Comparison of ENCODE assay signal across 18 cellular contexts in the genomic region with DNA sequence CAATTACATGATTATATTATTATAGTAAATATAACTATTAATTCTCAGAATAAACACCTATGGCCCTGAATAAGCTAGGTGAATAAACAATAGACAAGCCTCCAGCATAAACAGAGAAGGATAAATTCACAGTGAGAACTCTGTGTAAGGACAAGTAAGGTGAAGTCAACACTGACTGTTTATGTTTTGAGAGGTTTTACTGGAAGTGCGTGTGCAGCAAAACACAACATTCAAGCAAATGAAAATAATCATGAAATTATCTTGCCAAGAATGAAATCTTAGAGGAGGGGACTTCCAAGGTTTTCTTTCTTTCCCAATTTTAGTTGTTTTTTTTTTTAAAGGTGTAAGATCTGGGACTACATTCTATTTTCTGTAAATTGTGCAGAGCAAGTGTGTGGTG.
DNase-seq lines count a peak whose midpoint lies in the region; ATAC-seq and TF ChIP-seq lines count a peak whose summit lies in the region.
"Had no signal": no experiment of that assay in that cellular context is flagged by ENCODE, and none has a peak within 500 bp of the region (broad histone marks: within the 10 kb centered on the region; RNA-seq: fewer than 3 reads in every experiment).

No MANE protein-coding gene starts in this region.

- H3F3A ChIP-seq in GM23338 (replicated peaks; ENCODE audit: low read depth): peaks cover 4% of the 10 kb centered on the region; the same call in 1 of the 2 replicates

- H2AFZ ChIP-seq in GM23338: no peak overlapping the region

- intact Hi-C loops in uterus (cut with DNase I; ENCODE audit: low total_unique reads): no loop called here

- TF ChIP-seq POLR2A in uterus (IDR thresholded peaks at IDR 0.05): no peak

- H3K9me3 Mint-ChIP-seq in GM23338: no peaks in the 10 kb centered on the region
- H3K9me3 Mint-ChIP-seq in WTC11: no peaks in the 10 kb centered on the region
- H3K9me3 Mint-ChIP-seq: CD4-positive, alpha-beta T cell; H9 had no signal

- DNase-seq in GM23338 (ENCODE audit: low spot score) (no peak), WTC11 (ENCODE audit: low spot score) (no peak), fibroblast of villous mesenchyme (ENCODE audit: low read depth) (peak; percentile 71), cerebellar nuclear complex (lab: John Stamatoyannopoulos, UW) (no peak), uterus (no peak), AG08395 (ENCODE audit: low spot score) (no peak)
- DNase-seq: AML-193; BE2C; CD4-positive, alpha-beta T cell; CD8-positive, alpha-beta memory T cell; DMS 273 treated with DMSO at 0.1 percent for 48 hours; DMS79; EL; GDM1; H9 had no signal

- H3K79me2 ChIP-seq in GM23338 (replicated peaks; ENCODE audit: insufficient read depth): peaks cover 98% of the 10 kb centered on the region

- CTCF ChIA-PET in WTC11 (lab: Charles Lee): no interaction called here

- H3K4me3 Mint-ChIP-seq in GM23338: no peak overlapping the region
- no peak overlapping the region for H3K4me3 Mint-ChIP-seq in WTC11
- H3K4me3 Mint-ChIP-seq: CD14-positive monocyte; CD4-positive, alpha-beta T cell; CD8-positive, alpha-beta memory T cell; H9 had no signal

- H3K27me3 Mint-ChIP-seq in GM23338 (ENCODE audit: insufficient read depth, low read depth, poor library complexity) (no peaks in the 10 kb centered on the region), WTC11 (ENCODE audit: low read depth) (no peaks in the 10 kb centered on the region)
- H3K27me3 Mint-ChIP-seq: CD4-positive, alpha-beta T cell; CD8-positive, alpha-beta memory T cell had no signal

- no peaks in the 10 kb centered on the region for H3K9me2 ChIP-seq in GM23338 (ENCODE audit: insufficient read depth)

- no peaks in the 10 kb centered on the region for H3K9me3 ChIP-seq in uterus
- H3K9me3 ChIP-seq: BE2C; BLaER1 treated with 17β-estradiol and CSF1 and Interleukin-3, amounts not matched to agents 10 nM and 100 nM had no signal

- H3K4me2 ChIP-seq in GM23338: no peak overlapping the region
- H3K4me2 ChIP-seq: BLaER1 treated with 17β-estradiol and CSF1 and Interleukin-3, amounts not matched to agents 10 nM and 100 nM had no signal

- H3K27ac ChIP-seq in GM23338 (ENCODE audit: low read depth) (0 out of 2 replicates have a peak overlapping the region, but pooled peaks have one; percentile 43), uterus (no peak overlapping the region)
- H3K27ac ChIP-seq: BLaER1 treated with 17β-estradiol and CSF1 and Interleukin-3, amounts not matched to agents 10 nM and 100 nM had no signal

- H3K4me1 Mint-ChIP-seq in GM23338: peaks cover 8% of the 10 kb centered on the region
- peaks cover 71% of the 10 kb centered on the region for H3K4me1 Mint-ChIP-seq in WTC11
- H3K4me1 Mint-ChIP-seq: CD14-positive monocyte; CD8-positive, alpha-beta memory T cell had no signal

- H3K36me3 Mint-ChIP-seq in GM23338 (ENCODE audit: low read depth) (no peaks in the 10 kb centered on the region; the same call in 2 of the 3 replicates), WTC11 (peaks cover 48% of the 10 kb centered on the region)
- H3K36me3 Mint-ChIP-seq: CD14-positive monocyte; CD8-positive, alpha-beta memory T cell had no signal

- no peaks in the 10 kb centered on the region for H3K27me3 ChIP-seq in GM23338 (ENCODE audit: insufficient read depth)
- H3K27me3 ChIP-seq in uterus: no peaks in the 10 kb centered on the region
- H3K27me3 ChIP-seq: BLaER1 treated with 17β-estradiol and CSF1 and Interleukin-3, amounts not matched to agents 10 nM and 100 nM had no signal

- H3K4me3 ChIP-seq in GM23338: no peak overlapping the region
- no peak overlapping the region for H3K4me3 ChIP-seq in fibroblast of villous mesenchyme (ENCODE audit: low read depth, low read length)
- no peak overlapping the region for H3K4me3 ChIP-seq in uterus
- H3K4me3 ChIP-seq: BLaER1 treated with 17β-estradiol and CSF1 and Interleukin-3, amounts not matched to agents 10 nM and 100 nM had no signal

- H3K27ac Mint-ChIP-seq in GM23338 (no peak overlapping the region), WTC11 (peak overlapping the region; percentile 40)
- H3K27ac Mint-ChIP-seq: CD14-positive monocyte; CD4-positive, alpha-beta T cell; CD8-positive, alpha-beta memory T cell; H9 had no signal

- TF ChIP-seq CTCF in GM23338 (conservative IDR thresholded peaks at IDR 0.05; ENCODE audit: low read depth in 2 of 2) (no peak), WTC11 (IDR thresholded peaks at IDR 0.05) (no peak), fibroblast of villous mesenchyme (IDR thresholded peaks at IDR 0.05; ENCODE audit: insufficient read depth, low read depth, low read length) (no peak), uterus (IDR thresholded peaks at IDR 0.05) (no peak)

- no peaks in the 10 kb centered on the region; the same call in none of the 2 replicates for H4K20me1 ChIP-seq in GM23338 (replicated peaks; ENCODE audit: insufficient read depth)
- H4K20me1 ChIP-seq: BLaER1 treated with 17β-estradiol and CSF1 and Interleukin-3, amounts not matched to agents 10 nM and 100 nM had no signal

- POLR2A ChIA-PET in WTC11 (lab: Charles Lee): no interaction called here

- H3K36me3 ChIP-seq in GM23338 (ENCODE audit: insufficient read depth) (peaks cover 9% of the 10 kb centered on the region), uterus (no peaks in the 10 kb centered on the region)
- H3K36me3 ChIP-seq: BE2C; BLaER1 treated with 17β-estradiol and CSF1 and Interleukin-3, amounts not matched to agents 10 nM and 100 nM had no signal

- peaks cover 41% of the 10 kb centered on the region for H3K4me1 ChIP-seq in GM23338 (ENCODE audit: insufficient read depth)
- H3K4me1 ChIP-seq in uterus: no peaks in the 10 kb centered on the region
- H3K4me1 ChIP-seq: BE2C; BLaER1 treated with 17β-estradiol and CSF1 and Interleukin-3, amounts not matched to agents 10 nM and 100 nM had no signal

- ATAC-seq in GM23338 (no peak), WTC11 (no peak)
- ATAC-seq: HCT116 had no signal

TF ChIP-seq in WTC11, 78 proteins besides CTCF, POLR2A, EP300 and RAD21:
- TF ChIP-seq, protein P1, sequence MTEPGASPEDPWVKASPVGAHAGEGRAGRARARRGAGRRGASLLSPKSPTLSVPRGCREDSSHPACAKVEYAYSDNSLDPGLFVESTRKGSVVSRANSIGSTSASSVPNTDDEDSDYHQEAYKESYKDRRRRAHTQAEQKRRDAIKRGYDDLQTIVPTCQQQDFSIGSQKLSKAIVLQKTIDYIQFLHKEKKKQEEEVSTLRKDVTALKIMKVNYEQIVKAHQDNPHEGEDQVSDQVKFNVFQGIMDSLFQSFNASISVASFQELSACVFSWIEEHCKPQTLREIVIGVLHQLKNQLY (CRISPR knock-in tag; IDR thresholded peaks at IDR 0.05): no peak
- TF ChIP-seq CREM (CRISPR knock-in tag; IDR thresholded peaks at IDR 0.05) (no peak), SOX15 (CRISPR knock-in tag; IDR thresholded peaks at IDR 0.05) (no peak), ZNF396 (CRISPR knock-in tag; IDR thresholded peaks at IDR 0.05; ENCODE audit: borderline replicate concordance) (no peak), ELF4 (CRISPR knock-in tag; IDR thresholded peaks at IDR 0.05; ENCODE audit: low read depth) (no peak)
- TF ChIP-seq, protein P2, sequence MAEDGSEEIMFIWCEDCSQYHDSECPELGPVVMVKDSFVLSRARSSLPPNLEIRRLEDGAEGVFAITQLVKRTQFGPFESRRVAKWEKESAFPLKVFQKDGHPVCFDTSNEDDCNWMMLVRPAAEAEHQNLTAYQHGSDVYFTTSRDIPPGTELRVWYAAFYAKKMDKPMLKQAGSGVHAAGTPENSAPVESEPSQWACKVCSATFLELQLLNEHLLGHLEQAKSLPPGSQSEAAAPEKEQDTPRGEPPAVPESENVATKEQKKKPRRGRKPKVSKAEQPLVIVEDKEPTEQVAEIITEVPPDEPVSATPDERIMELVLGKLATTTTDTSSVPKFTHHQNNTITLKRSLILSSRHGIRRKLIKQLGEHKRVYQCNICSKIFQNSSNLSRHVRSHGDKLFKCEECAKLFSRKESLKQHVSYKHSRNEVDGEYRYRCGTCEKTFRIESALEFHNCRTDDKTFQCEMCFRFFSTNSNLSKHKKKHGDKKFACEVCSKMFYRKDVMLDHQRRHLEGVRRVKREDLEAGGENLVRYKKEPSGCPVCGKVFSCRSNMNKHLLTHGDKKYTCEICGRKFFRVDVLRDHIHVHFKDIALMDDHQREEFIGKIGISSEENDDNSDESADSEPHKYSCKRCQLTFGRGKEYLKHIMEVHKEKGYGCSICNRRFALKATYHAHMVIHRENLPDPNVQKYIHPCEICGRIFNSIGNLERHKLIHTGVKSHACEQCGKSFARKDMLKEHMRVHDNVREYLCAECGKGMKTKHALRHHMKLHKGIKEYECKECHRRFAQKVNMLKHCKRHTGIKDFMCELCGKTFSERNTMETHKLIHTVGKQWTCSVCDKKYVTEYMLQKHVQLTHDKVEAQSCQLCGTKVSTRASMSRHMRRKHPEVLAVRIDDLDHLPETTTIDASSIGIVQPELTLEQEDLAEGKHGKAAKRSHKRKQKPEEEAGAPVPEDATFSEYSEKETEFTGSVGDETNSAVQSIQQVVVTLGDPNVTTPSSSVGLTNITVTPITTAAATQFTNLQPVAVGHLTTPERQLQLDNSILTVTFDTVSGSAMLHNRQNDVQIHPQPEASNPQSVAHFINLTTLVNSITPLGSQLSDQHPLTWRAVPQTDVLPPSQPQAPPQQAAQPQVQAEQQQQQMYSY (CRISPR knock-in tag; IDR thresholded peaks at IDR 0.05): no peak
- TF ChIP-seq, protein P3, sequence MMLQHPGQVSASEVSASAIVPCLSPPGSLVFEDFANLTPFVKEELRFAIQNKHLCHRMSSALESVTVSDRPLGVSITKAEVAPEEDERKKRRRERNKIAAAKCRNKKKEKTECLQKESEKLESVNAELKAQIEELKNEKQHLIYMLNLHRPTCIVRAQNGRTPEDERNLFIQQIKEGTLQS (CRISPR knock-in tag; conservative IDR thresholded peaks at IDR 0.05): no peak
